Comparison of ENCODE assay signal across 16 cellular contexts in genomic region chr2:195590199-195590865, GRCh38.
"Had no signal": no experiment of that assay in that cellular context is flagged by ENCODE, and none has a peak within 500 bp of the region (broad histone marks: within the 10 kb centered on the region; RNA-seq: fewer than 3 reads in every experiment).

No MANE protein-coding gene starts in this region.

- H3K36me3 Mint-ChIP-seq: stimulated activated naive B cell treated with anti-CD40 and anti-IgM and Interleukin-4, amounts not matched to agents 10 μg/mL and 1 μg/mL and 100 μg/mL, for 72 hours had no signal

- H3K27ac Mint-ChIP-seq: activated CD4-positive, alpha-beta memory T cell treated with anti-CD3 and anti-CD28 coated beads, Interleukin-2, amount 10 ng/mL, durations not matched to agents 7 days and 5 days; activated T-cell treated with anti-CD3 and anti-CD28 coated beads, Interleukin-2, amount 50 U/mL, for 72 hours; memory B cell; stimulated activated naive B cell treated with anti-CD40 and anti-IgM and Interleukin-4, amounts not matched to agents 10 μg/mL and 1 μg/mL and 100 μg/mL, for 72 hours had no signal

- ATAC-seq: activated T-cell treated with anti-CD3 and anti-CD28 coated beads, Interleukin-2, amount 50 U/mL, for 72 hours; gastrocnemius medialis; sciatic nerve; stimulated activated naive B cell treated with anti-CD40 and anti-IgM and Interleukin-4, amounts not matched to agents 10 μg/mL and 1 μg/mL and 100 μg/mL, for 72 hours had no signal

- H3K4me3 Mint-ChIP-seq: activated CD4-positive, alpha-beta memory T cell treated with anti-CD3 and anti-CD28 coated beads, Interleukin-2, amount 10 ng/mL, durations not matched to agents 7 days and 5 days; activated T-cell treated with anti-CD3 and anti-CD28 coated beads, Interleukin-2, amount 50 U/mL, for 72 hours; memory B cell; stimulated activated naive B cell treated with anti-CD40 and anti-IgM and Interleukin-4, amounts not matched to agents 10 μg/mL and 1 μg/mL and 100 μg/mL, for 72 hours had no signal

- DNase-seq: activated CD4-positive, alpha-beta memory T cell treated with anti-CD3 and anti-CD28 coated beads, Interleukin-2, amount 10 ng/mL, durations not matched to agents 7 days and 5 days; activated gamma-delta T cell treated with Interleukin-2 at 50 U/mL for 16 hours; activated T-cell treated with anti-CD3 and anti-CD28 coated beads, Interleukin-2, amount 50 U/mL, for 72 hours; aorta; effector CD4-positive, alpha-beta T cell; gastrocnemius medialis; pancreas; spleen; stimulated activated CD4-positive, alpha-beta T cell treated with anti-CD3 and anti-CD28 coated beads, Interleukin-1b, Interleukin-23, amount 100 ng/mL, for 48 hours; stimulated activated naive B cell treated with anti-CD40 and anti-IgM and Interleukin-4, amounts not matched to agents 10 μg/mL and 1 μg/mL and 100 μg/mL, for 72 hours; T-helper 9 cell; trophoblast cell had no signal

- H3K27me3 Mint-ChIP-seq: activated CD4-positive, alpha-beta memory T cell treated with anti-CD3 and anti-CD28 coated beads, Interleukin-2, amount 10 ng/mL, durations not matched to agents 7 days and 5 days; memory B cell; stimulated activated naive B cell treated with anti-CD40 and anti-IgM and Interleukin-4, amounts not matched to agents 10 μg/mL and 1 μg/mL and 100 μg/mL, for 72 hours had no signal

- H3K4me3 ChIP-seq: cardiac muscle cell, colonic mucosa, gastrocnemius medialis, pancreas, spleen had no signal
